ENCODE assay signal across 15 cellular contexts in genomic region chr1:2288816-2289536, GRCh38.
DNase-seq lines count a peak whose midpoint lies in the region; ATAC-seq and TF ChIP-seq lines count a peak whose summit lies in the region.
"Had no signal": no experiment of that assay in that cellular context is flagged by ENCODE, and none has a peak within 500 bp of the region (broad histone marks: within the 10 kb centered on the region; RNA-seq: fewer than 3 reads in every experiment).

No MANE protein-coding gene starts in this region.

- peak overlapping the region; percentile 60 for H3K27ac Mint-ChIP-seq in T-helper 2 cell treated with Interferon-gamma antibody and Interleukin-4, amounts not matched to agents 5 μg/mL and 100 μg/mL, for 36 hours

- WGBS in esophagus muscularis mucosa: 71% methylated on average over 20 of the region's 20 CpGs

- no peak for DNase-seq in left ventricle myocardium inferior
- DNase-seq in Right ventricle myocardium superior: no peak
- DNase-seq in T-helper 2 cell treated with Interferon-gamma antibody and Interleukin-4, amounts not matched to agents 5 μg/mL and 100 μg/mL, for 36 hours (ENCODE audit: low spot score): no peak
- no peak for DNase-seq in esophagus muscularis mucosa (ENCODE audit: extremely low spot score)
- DNase-seq in tibial artery: no peak
- no peak for DNase-seq in KBM-7
- no peak for DNase-seq in RPMI8226
- DNase-seq: aorta; heart left ventricle; NCI-H1930; NCI-H526; stimulated activated CD4-positive, alpha-beta T cell treated with anti-CD3 and anti-CD28 coated beads, Interleukin-15, amount 100 ng/mL, for 24 hours had no signal

- H3K4me1 Mint-ChIP-seq in T-helper 2 cell treated with Interferon-gamma antibody and Interleukin-4, amounts not matched to agents 5 μg/mL and 100 μg/mL, for 36 hours (ENCODE audit: low read depth): peaks cover 46% of the 10 kb centered on the region

- no peak for TF ChIP-seq EP300 in esophagus muscularis mucosa (IDR thresholded peaks at IDR 0.05)

- H3K36me3 ChIP-seq in left ventricle myocardium inferior (no peaks in the 10 kb centered on the region), esophagus muscularis mucosa (no peaks in the 10 kb centered on the region), tibial artery (no peaks in the 10 kb centered on the region)
- H3K36me3 ChIP-seq: heart left ventricle had no signal

- H3K9me3 ChIP-seq in left ventricle myocardium inferior (replicated peaks): no peaks in the 10 kb centered on the region
- H3K9me3 ChIP-seq in esophagus muscularis mucosa: no peaks in the 10 kb centered on the region
- no peaks in the 10 kb centered on the region for H3K9me3 ChIP-seq in tibial artery
- H3K9me3 ChIP-seq: heart left ventricle had no signal

- H3K27ac ChIP-seq in left ventricle myocardium inferior (replicated peaks) (peak overlapping the region; percentile 42), esophagus muscularis mucosa (replicated peaks in 1 of 4) (peak overlapping the region; percentile 70 to 88 (median 79)), tibial artery (peak overlapping the region; percentile 59 to 62)
- H3K27ac ChIP-seq: VCaP had no signal

- ATAC-seq in Right ventricle myocardium superior (ENCODE audit: poor library complexity): no peak
- no peak for ATAC-seq in activated CD4-positive, CD25-positive, alpha-beta regulatory T cell treated with anti-CD3 and anti-CD28 coated beads, Interleukin-2, amount 50 U/mL, for 24 hours
- ATAC-seq: heart left ventricle had no signal

- H3K4me1 ChIP-seq in left ventricle myocardium inferior (peaks cover 96% of the 10 kb centered on the region), esophagus muscularis mucosa (peaks cover 82 to 100% (median 97%) of the 10 kb centered on the region in 4 donors), tibial artery (peaks cover 9 to 94% (median 78%) of the 10 kb centered on the region in 4 donors)

- H3K4me3 ChIP-seq in left ventricle myocardium inferior: no peak overlapping the region
- no peak overlapping the region for H3K4me3 ChIP-seq in esophagus muscularis mucosa
- no peak overlapping the region for H3K4me3 ChIP-seq in tibial artery

- TF ChIP-seq CTCF in left ventricle myocardium inferior (IDR thresholded peaks at IDR 0.05; ENCODE audit: borderline replicate concordance) (no peak), esophagus muscularis mucosa (IDR thresholded peaks at IDR 0.05) (no peak), tibial artery (IDR thresholded peaks at IDR 0.05) (no peak)

- no peaks in the 10 kb centered on the region for H3K27me3 ChIP-seq in left ventricle myocardium inferior (ENCODE audit: low read depth)
- no peaks in the 10 kb centered on the region for H3K27me3 ChIP-seq in esophagus muscularis mucosa
- no peaks in the 10 kb centered on the region for H3K27me3 ChIP-seq in tibial artery
- H3K27me3 ChIP-seq: heart left ventricle had no signal

- TF ChIP-seq POLR2A in esophagus muscularis mucosa (IDR thresholded peaks at IDR 0.05; ENCODE audit: low read depth): no peak

- H3K9me3 Mint-ChIP-seq in T-helper 2 cell treated with Interferon-gamma antibody and Interleukin-4, amounts not matched to agents 5 μg/mL and 100 μg/mL, for 36 hours: no peaks in the 10 kb centered on the region
- H3K9me3 Mint-ChIP-seq: nephron had no signal

- in situ Hi-C loops in KBM-7 (cut with MboI; ENCODE audit: low pct_unique_long_range_greater_than_20kb, low sequenced_read_pairs): no loop called here

- intact Hi-C loops in left ventricle myocardium inferior (cut with micrococcal nuclease) (no loop called here), Right ventricle myocardium superior (cut with DNase I) (no loop called here), esophagus muscularis mucosa (cut with DNase I) (no loop called here), tibial artery (cut with DNase I; ENCODE audit: low total_unique reads) (no loop called here)

- peak overlapping the region; percentile 59 for H3K4me3 Mint-ChIP-seq in T-helper 2 cell treated with Interferon-gamma antibody and Interleukin-4, amounts not matched to agents 5 μg/mL and 100 μg/mL, for 36 hours
- H3K4me3 Mint-ChIP-seq: nephron had no signal

- no peaks in the 10 kb centered on the region for H3K27me3 Mint-ChIP-seq in T-helper 2 cell treated with Interferon-gamma antibody and Interleukin-4, amounts not matched to agents 5 μg/mL and 100 μg/mL, for 36 hours (ENCODE audit: low read depth)

- peaks cover 16% of the 10 kb centered on the region for H3K36me3 Mint-ChIP-seq in T-helper 2 cell treated with Interferon-gamma antibody and Interleukin-4, amounts not matched to agents 5 μg/mL and 100 μg/mL, for 36 hours (ENCODE audit: low read depth)
